ENCODE assay signal across 19 cellular contexts in the genomic region with DNA sequence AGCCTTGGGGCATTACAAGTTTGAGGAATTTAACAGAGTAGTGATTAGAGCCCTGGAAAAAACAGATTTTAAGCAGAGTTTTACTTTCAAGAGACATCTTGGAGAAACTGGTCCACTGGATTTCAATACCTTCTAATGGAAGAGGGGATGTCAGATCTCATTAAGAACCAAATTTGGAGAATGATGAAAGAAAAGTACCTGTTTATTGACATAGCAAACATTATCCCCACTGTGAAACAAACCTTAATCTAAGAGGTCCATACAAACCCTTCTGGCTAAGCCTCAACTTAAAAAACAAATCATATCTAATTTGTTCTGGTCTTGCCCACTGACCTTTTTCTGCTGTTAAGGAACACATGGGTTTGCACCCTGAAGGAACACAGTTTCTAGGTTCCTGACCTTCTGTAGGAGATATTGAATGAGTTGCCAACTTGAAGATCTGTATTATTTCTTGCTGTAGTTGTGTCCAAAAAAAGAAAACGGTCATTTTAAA. TPM values are rescaled to one million over a fixed set of nuclear protein-coding genes. Genes with fewer than 3 reads are reported as not detected.
DNase-seq lines count a peak whose midpoint lies in the region; ATAC-seq, FAIRE-seq and TF ChIP-seq lines count a peak whose summit lies in the region.
"Had no signal": no experiment of that assay in that cellular context is flagged by ENCODE, and none has a peak within 500 bp of the region (broad histone marks: within the 10 kb centered on the region; RNA-seq: fewer than 3 reads in every experiment).

No MANE protein-coding gene starts in this region.

- intact Hi-C loops in pancreas (cut with DNase I), result no loop called here

- H3K27me3 ChIP-seq in SJCRH30 (no peaks in the 10 kb centered on the region), pancreas (no peaks in the 10 kb centered on the region), WERI-Rb-1 (ENCODE audit: insufficient read depth, low read depth, severe bottlenecking) (no peaks in the 10 kb centered on the region)
- H3K27me3 ChIP-seq: left lung had no signal

- H3K9me3 ChIP-seq in SJCRH30 (replicated peaks) (no peaks in the 10 kb centered on the region), pancreas (no peaks in the 10 kb centered on the region), WERI-Rb-1 (ENCODE audit: severe bottlenecking) (no peaks in the 10 kb centered on the region)
- H3K9me3 ChIP-seq: left lung had no signal

- TF ChIP-seq CTCF in 22Rv1 (IDR thresholded peaks at IDR 0.05) (no peak), pancreas (IDR thresholded peaks at IDR 0.05) (no peak), WERI-Rb-1 (IDR thresholded peaks at IDR 0.05; ENCODE audit: low read depth, low read length) (no peak)

- H3K27ac ChIP-seq in 22Rv1 (peak overlapping the region; percentile 37), SJCRH30 (peak overlapping the region; percentile 26), epithelial cell of prostate (peak overlapping the region; percentile 5), pancreas (peak overlapping the region in 3 of 4 donors; percentile 0 to 62 (median 6)), WERI-Rb-1 (no peak overlapping the region)
- H3K27ac ChIP-seq: HL-60, left lung had no signal

- DNase-seq in SJCRH30, result peak in 1 of 2 experiments; percentile 67
- DNase-seq in epithelial cell of prostate (ENCODE audit: low read depth, low spot score), result no peak
- no peak for DNase-seq in pancreas
- no peak for DNase-seq in WERI-Rb-1
- DNase-seq in SW 1271 (lab: John Stamatoyannopoulos, UW), result no peak
- DNase-seq: activated CD8-positive, alpha-beta memory T cell treated with anti-CD3 and anti-CD28 coated beads for 24 hours; activated gamma-delta T cell; CD4-positive, alpha-beta T cell; Karpas-422; left lung; natural killer cell; NCI-H1417 treated with DMSO at 0.1 percent for 48 hours; NCI-H345; stimulated activated naive CD4-positive, alpha-beta T cell treated with Interleukin-2 at 50 U/mL for 16 hours had no signal

- H3K4me3 ChIP-seq in SJCRH30 (no peak overlapping the region), pancreas (no peak overlapping the region), WERI-Rb-1 (ENCODE audit: low read depth, low read length) (no peak overlapping the region)
- H3K4me3 ChIP-seq: left lung had no signal

- FAIRE-seq in pancreas (lab: Jason Lieb, UNC), result no peak
- FAIRE-seq: A204.1 had no signal

- ATAC-seq in pancreas (peak in 1 of 4 donors; percentile 8), GM18867 (IDR thresholded peaks at IDR 0.05; ENCODE audit: unreplicated experiment) (no peak), GM18502 (IDR thresholded peaks at IDR 0.05; ENCODE audit: poor library complexity, unreplicated experiment) (no peak)
- ATAC-seq: left lung, natural killer cell had no signal

- H3K36me3 ChIP-seq in SJCRH30 (peaks cover 42% of the 10 kb centered on the region), pancreas (peaks cover 0 to 7% (median 4%) of the 10 kb centered on the region in 3 donors), WERI-Rb-1 (peaks cover 72% of the 10 kb centered on the region)

- H3K4me1 ChIP-seq in SJCRH30, result peaks cover 76% of the 10 kb centered on the region
- peaks cover 18 to 41% (median 38%) of the 10 kb centered on the region in 3 donors for H3K4me1 ChIP-seq in pancreas

- 70 to 76% methylated on average over 1 of the region's 1 CpG for WGBS in pancreas, 2 donors

RNA-seq across cellular contexts. Expression of a gene that starts 53.5 kb away (rescaled TPM):
- 100 and 106 TPM in 2 replicates for total RNA-seq in SJCRH30 (2014; rRNA removed; shearing (Covaris generic))
- 100 to 1,000 TPM in 3 of 6 donors, 10 to 100 TPM in 3; 25.5 to 169 (median 101) TPM for total RNA-seq in pancreas
- 100 to 1,000 TPM; 137 to 167 TPM for polyA plus RNA-seq in pancreas
- total RNA-seq: CD4-positive, alpha-beta T cell; natural killer cell had no signal

RNA-seq across cellular contexts. Expression of a gene that starts 58.5 kb away (rescaled TPM):
- total RNA-seq in SJCRH30 (2014; rRNA removed; shearing (Covaris generic)), result 113 and 151 TPM in 2 replicates
- 10 to 100 TPM; 23.6 to 43.0 (median 36.0) TPM for total RNA-seq in pancreas
- 10 to 100 TPM in 1 of 2 donors, 1 to 10 TPM in 1; 8.2 to 32.9 TPM for polyA plus RNA-seq in pancreas
